In genomic region chr1:38990746-38991637, GRCh38 we compare ENCODE assay signal across 1 cellular context.
TF ChIP-seq lines count a peak whose summit lies in the region.

A gene with protein sequence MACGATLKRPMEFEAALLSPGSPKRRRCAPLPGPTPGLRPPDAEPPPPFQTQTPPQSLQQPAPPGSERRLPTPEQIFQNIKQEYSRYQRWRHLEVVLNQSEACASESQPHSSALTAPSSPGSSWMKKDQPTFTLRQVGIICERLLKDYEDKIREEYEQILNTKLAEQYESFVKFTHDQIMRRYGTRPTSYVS (plus strand): TSS chr1:38991276. CDS start chr1:38991381, 105 bp downstream.

TF ChIP-seq in HEK293, 187 proteins besides CTCF, POLR2A, EP300 and RAD21 (continued from another document and continues in another):
- TF ChIP-seq ZNF366 (tag by site-specific recombination; conservative IDR thresholded peaks at IDR 0.05) (no peak), ZNF214 (tag by site-specific recombination; IDR thresholded peaks at IDR 0.05; ENCODE audit: borderline replicate concordance) (no peak), ZNF48 (tag by site-specific recombination; IDR thresholded peaks at IDR 0.05) (no peak), ZNF555 (tag by site-specific recombination; conservative IDR thresholded peaks at IDR 0.05) (no peak), ZNF707 (tag by site-specific recombination; IDR thresholded peaks at IDR 0.05) (no peak), PRDM10 (tag by site-specific recombination; IDR thresholded peaks at IDR 0.05) (peak; percentile 99), ZNF610 (tag by site-specific recombination; IDR thresholded peaks at IDR 0.05; ENCODE audit: borderline replicate concordance) (no peak), ZNF580 (tag by site-specific recombination; IDR thresholded peaks at IDR 0.05) (no peak), ZFP41 (tag by site-specific recombination; IDR thresholded peaks at IDR 0.05; ENCODE audit: borderline replicate concordance) (no peak), ZNF114 (tag by site-specific recombination; IDR thresholded peaks at IDR 0.05) (no peak), ZIC2 (tag by site-specific recombination; IDR thresholded peaks at IDR 0.05) (0 out of 2 replicates have a peak, but pooled peaks have one; percentile 16), ZNF521 (tag by site-specific recombination; IDR thresholded peaks at IDR 0.05) (no peak), MEIS1 (CRISPR knock-in tag; IDR thresholded peaks at IDR 0.05; ENCODE audit: borderline replicate concordance) (no peak), ZNF146 (tag by site-specific recombination; IDR thresholded peaks at IDR 0.05) (no peak), ZNF223 (tag by site-specific recombination; IDR thresholded peaks at IDR 0.05) (no peak), ZNF585B (tag by site-specific recombination; IDR thresholded peaks at IDR 0.05) (no peak), ZNF561 (tag by site-specific recombination; IDR thresholded peaks at IDR 0.05; ENCODE audit: borderline replicate concordance) (no peak), ZNF791 (tag by site-specific recombination; IDR thresholded peaks at IDR 0.05) (no peak), SP2 (tag by site-specific recombination; IDR thresholded peaks at IDR 0.05) (peak; percentile 69), ZNF624 (tag by site-specific recombination; IDR thresholded peaks at IDR 0.05) (no peak), ZSCAN5A (tag by site-specific recombination; IDR thresholded peaks at IDR 0.05) (no peak), ZXDB (tag by site-specific recombination; IDR thresholded peaks at IDR 0.05) (peak; percentile 33; the same call in 1 of the 2 replicates), ZFP69B (tag by site-specific recombination; IDR thresholded peaks at IDR 0.05) (peak; percentile 58; the same call in 1 of the 2 replicates), BCL11A (tag by site-specific recombination; IDR thresholded peaks at IDR 0.05; ENCODE audit: low read depth) (no peak), ZSCAN30 (tag by site-specific recombination; IDR thresholded peaks at IDR 0.05) (peak; percentile 38; the same call in 1 of the 2 replicates), ZNF157 (tag by site-specific recombination; IDR thresholded peaks at IDR 0.05) (no peak), ZEB2 (tag by site-specific recombination; IDR thresholded peaks at IDR 0.05) (no peak; the same call in 1 of the 2 replicates), ZNF518A (tag by site-specific recombination; conservative IDR thresholded peaks at IDR 0.05; ENCODE audit: low read depth) (no peak), ZNF202 (tag by site-specific recombination; IDR thresholded peaks at IDR 0.05; ENCODE audit: borderline replicate concordance) (no peak), GLIS1 (tag by site-specific recombination; IDR thresholded peaks at IDR 0.05) (peak; percentile 71), ZNF560 (tag by site-specific recombination; IDR thresholded peaks at IDR 0.05; ENCODE audit: borderline replicate concordance) (no peak), ZNF558 (tag by site-specific recombination; IDR thresholded peaks at IDR 0.05) (no peak)
- TF ChIP-seq, protein P1, sequence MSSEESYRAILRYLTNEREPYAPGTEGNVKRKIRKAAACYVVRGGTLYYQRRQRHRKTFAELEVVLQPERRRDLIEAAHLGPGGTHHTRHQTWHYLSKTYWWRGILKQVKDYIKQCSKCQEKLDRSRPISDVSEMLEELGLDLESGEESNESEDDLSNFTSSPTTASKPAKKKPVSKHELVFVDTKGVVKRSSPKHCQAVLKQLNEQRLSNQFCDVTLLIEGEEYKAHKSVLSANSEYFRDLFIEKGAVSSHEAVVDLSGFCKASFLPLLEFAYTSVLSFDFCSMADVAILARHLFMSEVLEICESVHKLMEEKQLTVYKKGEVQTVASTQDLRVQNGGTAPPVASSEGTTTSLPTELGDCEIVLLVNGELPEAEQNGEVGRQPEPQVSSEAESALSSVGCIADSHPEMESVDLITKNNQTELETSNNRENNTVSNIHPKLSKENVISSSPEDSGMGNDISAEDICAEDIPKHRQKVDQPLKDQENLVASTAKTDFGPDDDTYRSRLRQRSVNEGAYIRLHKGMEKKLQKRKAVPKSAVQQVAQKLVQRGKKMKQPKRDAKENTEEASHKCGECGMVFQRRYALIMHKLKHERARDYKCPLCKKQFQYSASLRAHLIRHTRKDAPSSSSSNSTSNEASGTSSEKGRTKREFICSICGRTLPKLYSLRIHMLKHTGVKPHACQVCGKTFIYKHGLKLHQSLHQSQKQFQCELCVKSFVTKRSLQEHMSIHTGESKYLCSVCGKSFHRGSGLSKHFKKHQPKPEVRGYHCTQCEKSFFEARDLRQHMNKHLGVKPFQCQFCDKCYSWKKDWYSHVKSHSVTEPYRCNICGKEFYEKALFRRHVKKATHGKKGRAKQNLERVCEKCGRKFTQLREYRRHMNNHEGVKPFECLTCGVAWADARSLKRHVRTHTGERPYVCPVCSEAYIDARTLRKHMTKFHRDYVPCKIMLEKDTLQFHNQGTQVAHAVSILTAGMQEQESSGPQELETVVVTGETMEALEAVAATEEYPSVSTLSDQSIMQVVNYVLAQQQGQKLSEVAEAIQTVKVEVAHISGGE (tag by site-specific recombination; conservative IDR thresholded peaks at IDR 0.05; ENCODE audit: low read depth): 0 out of 2 replicates have a peak, but pooled peaks have one; percentile 19
- TF ChIP-seq, protein P2, sequence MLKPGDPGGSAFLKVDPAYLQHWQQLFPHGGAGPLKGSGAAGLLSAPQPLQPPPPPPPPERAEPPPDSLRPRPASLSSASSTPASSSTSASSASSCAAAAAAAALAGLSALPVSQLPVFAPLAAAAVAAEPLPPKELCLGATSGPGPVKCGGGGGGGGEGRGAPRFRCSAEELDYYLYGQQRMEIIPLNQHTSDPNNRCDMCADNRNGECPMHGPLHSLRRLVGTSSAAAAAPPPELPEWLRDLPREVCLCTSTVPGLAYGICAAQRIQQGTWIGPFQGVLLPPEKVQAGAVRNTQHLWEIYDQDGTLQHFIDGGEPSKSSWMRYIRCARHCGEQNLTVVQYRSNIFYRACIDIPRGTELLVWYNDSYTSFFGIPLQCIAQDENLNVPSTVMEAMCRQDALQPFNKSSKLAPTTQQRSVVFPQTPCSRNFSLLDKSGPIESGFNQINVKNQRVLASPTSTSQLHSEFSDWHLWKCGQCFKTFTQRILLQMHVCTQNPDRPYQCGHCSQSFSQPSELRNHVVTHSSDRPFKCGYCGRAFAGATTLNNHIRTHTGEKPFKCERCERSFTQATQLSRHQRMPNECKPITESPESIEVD (tag by site-specific recombination; IDR thresholded peaks at IDR 0.05): no peak
- TF ChIP-seq, protein P3, sequence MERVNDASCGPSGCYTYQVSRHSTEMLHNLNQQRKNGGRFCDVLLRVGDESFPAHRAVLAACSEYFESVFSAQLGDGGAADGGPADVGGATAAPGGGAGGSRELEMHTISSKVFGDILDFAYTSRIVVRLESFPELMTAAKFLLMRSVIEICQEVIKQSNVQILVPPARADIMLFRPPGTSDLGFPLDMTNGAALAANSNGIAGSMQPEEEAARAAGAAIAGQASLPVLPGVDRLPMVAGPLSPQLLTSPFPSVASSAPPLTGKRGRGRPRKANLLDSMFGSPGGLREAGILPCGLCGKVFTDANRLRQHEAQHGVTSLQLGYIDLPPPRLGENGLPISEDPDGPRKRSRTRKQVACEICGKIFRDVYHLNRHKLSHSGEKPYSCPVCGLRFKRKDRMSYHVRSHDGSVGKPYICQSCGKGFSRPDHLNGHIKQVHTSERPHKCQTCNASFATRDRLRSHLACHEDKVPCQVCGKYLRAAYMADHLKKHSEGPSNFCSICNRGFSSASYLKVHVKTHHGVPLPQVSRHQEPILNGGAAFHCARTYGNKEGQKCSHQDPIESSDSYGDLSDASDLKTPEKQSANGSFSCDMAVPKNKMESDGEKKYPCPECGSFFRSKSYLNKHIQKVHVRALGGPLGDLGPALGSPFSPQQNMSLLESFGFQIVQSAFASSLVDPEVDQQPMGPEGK (tag by site-specific recombination; IDR thresholded peaks at IDR 0.05): peak; percentile 85
- TF ChIP-seq, protein P4, sequence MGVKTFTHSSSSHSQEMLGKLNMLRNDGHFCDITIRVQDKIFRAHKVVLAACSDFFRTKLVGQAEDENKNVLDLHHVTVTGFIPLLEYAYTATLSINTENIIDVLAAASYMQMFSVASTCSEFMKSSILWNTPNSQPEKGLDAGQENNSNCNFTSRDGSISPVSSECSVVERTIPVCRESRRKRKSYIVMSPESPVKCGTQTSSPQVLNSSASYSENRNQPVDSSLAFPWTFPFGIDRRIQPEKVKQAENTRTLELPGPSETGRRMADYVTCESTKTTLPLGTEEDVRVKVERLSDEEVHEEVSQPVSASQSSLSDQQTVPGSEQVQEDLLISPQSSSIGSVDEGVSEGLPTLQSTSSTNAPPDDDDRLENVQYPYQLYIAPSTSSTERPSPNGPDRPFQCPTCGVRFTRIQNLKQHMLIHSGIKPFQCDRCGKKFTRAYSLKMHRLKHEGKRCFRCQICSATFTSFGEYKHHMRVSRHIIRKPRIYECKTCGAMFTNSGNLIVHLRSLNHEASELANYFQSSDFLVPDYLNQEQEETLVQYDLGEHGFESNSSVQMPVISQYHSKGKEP (tag by site-specific recombination; IDR thresholded peaks at IDR 0.05): no peak
- TF ChIP-seq, protein P5, sequence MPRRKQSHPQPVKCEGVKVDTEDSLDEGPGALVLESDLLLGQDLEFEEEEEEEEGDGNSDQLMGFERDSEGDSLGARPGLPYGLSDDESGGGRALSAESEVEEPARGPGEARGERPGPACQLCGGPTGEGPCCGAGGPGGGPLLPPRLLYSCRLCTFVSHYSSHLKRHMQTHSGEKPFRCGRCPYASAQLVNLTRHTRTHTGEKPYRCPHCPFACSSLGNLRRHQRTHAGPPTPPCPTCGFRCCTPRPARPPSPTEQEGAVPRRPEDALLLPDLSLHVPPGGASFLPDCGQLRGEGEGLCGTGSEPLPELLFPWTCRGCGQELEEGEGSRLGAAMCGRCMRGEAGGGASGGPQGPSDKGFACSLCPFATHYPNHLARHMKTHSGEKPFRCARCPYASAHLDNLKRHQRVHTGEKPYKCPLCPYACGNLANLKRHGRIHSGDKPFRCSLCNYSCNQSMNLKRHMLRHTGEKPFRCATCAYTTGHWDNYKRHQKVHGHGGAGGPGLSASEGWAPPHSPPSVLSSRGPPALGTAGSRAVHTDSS (tag by site-specific recombination; IDR thresholded peaks at IDR 0.05): no peak
